Comparison of ENCODE assay signal across 33 cellular contexts in the genomic region with DNA sequence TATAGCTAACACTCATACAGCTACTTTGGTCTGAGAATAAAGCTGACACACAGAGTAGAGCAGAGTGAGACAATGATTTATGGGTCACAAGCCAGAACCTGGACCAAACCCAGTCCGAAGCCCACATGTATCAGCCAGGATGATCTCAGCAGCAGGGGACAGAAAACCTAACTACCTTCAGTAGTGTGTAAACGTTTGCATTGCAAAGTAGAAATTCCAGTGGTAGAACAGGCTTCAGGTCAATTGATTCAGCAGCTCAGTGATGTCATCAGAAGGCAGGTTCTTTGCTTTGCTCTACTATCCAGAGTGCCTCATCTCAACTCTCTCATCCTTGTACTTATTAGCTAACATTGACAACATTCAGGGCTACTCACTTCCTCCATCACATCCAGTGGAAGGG.
"Had no signal": no experiment of that assay in that cellular context is flagged by ENCODE, and none has a peak within 500 bp of the region (broad histone marks: within the 10 kb centered on the region; RNA-seq: fewer than 3 reads in every experiment).

No MANE protein-coding gene starts in this region.

- H3K27ac ChIP-seq: ascending aorta, brain microvascular endothelial cell, left lung, lower lobe of right lung, right lobe of liver, skin epidermis, stomach, thyroid gland, upper lobe of left lung, vagina, VCaP had no signal

- H3K9me3 ChIP-seq: ascending aorta, left lung, lower lobe of right lung, right lobe of liver, stomach, thyroid gland, upper lobe of left lung, vagina had no signal

- H3K27me3 ChIP-seq: ascending aorta, brain microvascular endothelial cell, left lung, right lobe of liver, stomach, thyroid gland, upper lobe of left lung, vagina had no signal

- H3K4me1 ChIP-seq: ascending aorta, left lung, lower lobe of right lung, right lobe of liver, stomach, thyroid gland, upper lobe of left lung, vagina had no signal

- H3K4me3 ChIP-seq: ascending aorta, left lung, lower lobe of right lung, right lobe of liver, skin epidermis, stomach, thyroid gland, upper lobe of left lung, vagina had no signal

- ATAC-seq: activated CD4-positive, CD25-positive, alpha-beta regulatory T cell treated with anti-CD3 and anti-CD28 coated beads, Interleukin-2, amount 50 U/mL, for 24 hours; effector memory CD8-positive, alpha-beta T cell; esophagus mucosa; left lung; lower lobe of right lung; natural killer cell; right lobe of liver; stimulated activated memory B cell treated with anti-CD40 and anti-IgM and Interleukin-4, amounts not matched to agents 10 μg/mL and 1 μg/mL and 100 μg/mL, for 72 hours had no signal

- DNase-seq: activated CD4-positive, alpha-beta T cell treated with anti-CD3 and anti-CD28 coated beads for 48 hours; activated CD4-positive, alpha-beta T cell treated with anti-CD3 and anti-CD28 coated beads, Interleukin-2, amount 50 U/mL, for 48 hours; activated CD8-positive, alpha-beta memory T cell treated with anti-CD3 and anti-CD28 coated beads for 24 hours; activated effector memory CD4-positive, alpha-beta T cell treated with anti-CD3 and anti-CD28 coated beads, Interleukin-2, amount 50 U/mL, for 16 hours; activated naive CD4-positive, alpha-beta T cell treated with anti-CD3 and anti-CD28 coated beads, Interleukin-2, amount 10 ng/mL, durations not matched to agents 7 days and 5 days; activated naive CD8-positive, alpha-beta T cell treated with anti-CD3 and anti-CD28 coated beads, Interleukin-2, amount 10 ng/mL, durations not matched to agents 7 days and 5 days; brain microvascular endothelial cell; caudate nucleus; cortex of kidney; effector memory CD8-positive, alpha-beta T cell; foreskin fibroblast; head of caudate nucleus; hypothalamus; immature natural killer cell; kidney; left lung; lower lobe of right lung; mesenchymal stem cell; natural killer cell; posterior cingulate gyrus; right lobe of liver; stimulated activated CD4-positive, alpha-beta T cell treated with anti-CD3 and anti-CD28 coated beads, Interleukin-12 subunit alpha, Interleukin-12 subunit beta, amount 100 ng/mL, for 4 hours; stimulated activated CD4-positive, alpha-beta T cell treated with anti-CD3 and anti-CD28 coated beads, Interleukin-4, amount 100 ng/mL, for 1 hour; stomach; thyroid gland; upper lobe of left lung had no signal

- H3K36me3 ChIP-seq: ascending aorta, brain microvascular endothelial cell, left lung, lower lobe of right lung, right lobe of liver, stomach, thyroid gland, upper lobe of left lung, vagina had no signal
